In genomic region chr14:62179367-62180018, GRCh38 we compare ENCODE assay signal across 8 cellular contexts.
DNase-seq lines count a peak whose midpoint lies in the region; ATAC-seq and TF ChIP-seq lines count a peak whose summit lies in the region.

No MANE protein-coding gene starts in this region.

- H3K36me3 Mint-ChIP-seq in HFFc6 (ENCODE audit: low read depth): no peaks in the 10 kb centered on the region
- H3K36me3 Mint-ChIP-seq in WTC11: no peaks in the 10 kb centered on the region

- H3K27me3 Mint-ChIP-seq in HFFc6 (ENCODE audit: insufficient read depth): peaks cover 3% of the 10 kb centered on the region
- H3K27me3 Mint-ChIP-seq in WTC11 (ENCODE audit: low read depth): no peaks in the 10 kb centered on the region; the same call in 1 of the 2 replicates

- DNase-seq in NOMO-1 treated with DMSO at 0.1 percent for 48 hours (lab: John Stamatoyannopoulos, UW; ENCODE audit: unreplicated experiment) (peak; percentile 1), NOMO-1 treated with dmso at 0.1 percent for 144 hours (lab: John Stamatoyannopoulos, UW; ENCODE audit: unreplicated experiment) (no peak), HFFc6 (peak; percentile 81), NCI-H2029 (lab: John Stamatoyannopoulos, UW) (peak; percentile 80), WTC11 (ENCODE audit: low spot score) (peak; percentile 73), glomerular visceral epithelial cell (ENCODE audit: extremely low spot score) (peak; percentile 9), pulmonary artery endothelial cell (ENCODE audit: low read depth, low spot score) (peak; percentile 43), epidermal melanocyte (ENCODE audit: insufficient read length, low spot score) (no peak)

- H3K4me1 Mint-ChIP-seq in HFFc6 (ENCODE audit: low read depth) (peaks cover 4% of the 10 kb centered on the region; the same call in 1 of the 2 replicates), WTC11 (peaks cover 3% of the 10 kb centered on the region)

- ATAC-seq in WTC11: peak; percentile 81

- no peak overlapping the region for H3K4me3 Mint-ChIP-seq in HFFc6
- H3K4me3 Mint-ChIP-seq in WTC11: no peak overlapping the region

- POLR2A ChIA-PET in WTC11 (lab: Charles Lee): no interaction called here

- no peak overlapping the region for H3K27ac Mint-ChIP-seq in HFFc6
- H3K27ac Mint-ChIP-seq in WTC11: no peak overlapping the region

- CTCF ChIA-PET in WTC11 (lab: Charles Lee): interaction anchor here (0.6 to 2.7 kb wide), 12 partner anchors 11 to 1129 kb away, joined by 3 to 14 read pairs (median 3); no protein-coding TSS in a partner anchor

- TF ChIP-seq CTCF in HFFc6 (IDR thresholded peaks at IDR 0.05): peak; percentile 84
- peak; percentile 49 for TF ChIP-seq CTCF in WTC11 (IDR thresholded peaks at IDR 0.05)

- H3K9me3 Mint-ChIP-seq in HFFc6 (no peaks in the 10 kb centered on the region), WTC11 (no peaks in the 10 kb centered on the region)

TF ChIP-seq in WTC11, 78 proteins besides CTCF, POLR2A, EP300 and RAD21:
- TF ChIP-seq ZNF416 (CRISPR knock-in tag; IDR thresholded peaks at IDR 0.05) (no peak), ATF2 (CRISPR knock-in tag; IDR thresholded peaks at IDR 0.05; ENCODE audit: borderline replicate concordance, low read depth) (no peak), HMGA2 (CRISPR knock-in tag; IDR thresholded peaks at IDR 0.05) (no peak), CREM (CRISPR knock-in tag; IDR thresholded peaks at IDR 0.05) (no peak), STAT6 (CRISPR knock-in tag; conservative IDR thresholded peaks at IDR 0.05; ENCODE audit: low read depth) (no peak), TP53 (CRISPR knock-in tag; IDR thresholded peaks at IDR 0.05) (no peak), TEAD1 (CRISPR knock-in tag; IDR thresholded peaks at IDR 0.05) (no peak), ESRRA (CRISPR knock-in tag; IDR thresholded peaks at IDR 0.05; ENCODE audit: borderline replicate concordance) (no peak)

Comparison
In these comparisons a context has a peak if more than half of its experiments do, and no peak if none do; other contexts are left out.
1. DNase-seq: peak in NOMO-1 treated with DMSO at 0.1 percent for 48 hours (single experiment), HFFc6 (single experiment), NCI-H2029 (single experiment), WTC11 (single experiment), glomerular visceral epithelial cell (single experiment) and pulmonary artery endothelial cell (single experiment); none in NOMO-1 treated with dmso at 0.1 percent for 144 hours (single experiment) and epidermal melanocyte (single experiment).